ENCODE assay signal across 25 cellular contexts in genomic region chr12:45327823-45328383, GRCh38.
DNase-seq lines count a peak whose midpoint lies in the region; ATAC-seq and TF ChIP-seq lines count a peak whose summit lies in the region.
"Had no signal": no experiment of that assay in that cellular context is flagged by ENCODE, and none has a peak within 500 bp of the region (broad histone marks: within the 10 kb centered on the region; RNA-seq: fewer than 3 reads in every experiment).

No MANE protein-coding gene starts in this region.

- H3K79me1 ChIP-seq in IMR-90 (ENCODE audit: low read depth in 1 of 2, low read length in 2 of 2): peaks cover 25 to 46% of the 10 kb centered on the region in 2 experiments

- TF ChIP-seq RAD21 in IMR-90 (IDR thresholded peaks at IDR 0.05; ENCODE audit: low read length): no peak

- peak; percentile 42; the same call in 1 of the 2 replicates for ATAC-seq in IMR-90 (ENCODE audit: low read depth)
- no peak for ATAC-seq in HG02884 (IDR thresholded peaks at IDR 0.05; ENCODE audit: unreplicated experiment)
- no peak for ATAC-seq in HG03520 (IDR thresholded peaks at IDR 0.05; ENCODE audit: unreplicated experiment)
- ATAC-seq: effector memory CD8-positive, alpha-beta T cell; mucosa of descending colon; right cardiac atrium had no signal

- no peak overlapping the region for H2AK9ac ChIP-seq in IMR-90 (replicated peaks; ENCODE audit: low read depth, low read length, poor library complexity)

- H3K9me3 ChIP-seq in Caco-2 (no peaks in the 10 kb centered on the region), IMR-90 (ENCODE audit: control insufficient read depth, insufficient read depth, low read length) (no peaks in the 10 kb centered on the region)
- H3K9me3 ChIP-seq: mucosa of descending colon, neutrophil, thyroid gland had no signal

- H3K14ac ChIP-seq in IMR-90 (replicated peaks; ENCODE audit: low read depth, low read length): peak overlapping the region; percentile 80

- in situ Hi-C loops in IMR-90 (cut with MboI; ENCODE audit: low sequenced_read_pairs) (no loop called here), brain microvascular endothelial cell (cut with HindIII; ENCODE audit: low pct_ligation_motif_present, low sequenced_read_pairs) (no loop called here)

- no peak overlapping the region for H3K18ac ChIP-seq in IMR-90 (ENCODE audit: low read depth, low read length)

- BruUV-seq in Caco-2 (replicated peaks; lab: Mats Ljungman, UMichigan): no TSS peak
- no TSS peak for BruUV-seq in IMR-90 (replicated peaks; lab: Mats Ljungman, UMichigan)

- H3K36me3 ChIP-seq in Caco-2 (ENCODE audit: control insufficient read depth, insufficient read depth, low read length) (0 out of 2 replicates have a peak, but pooled peaks cover 4% of the 10 kb centered on the region), IMR-90 (ENCODE audit: control insufficient read depth, insufficient read depth, low read length) (0 out of 2 replicates have a peak, but pooled peaks cover 2% of the 10 kb centered on the region), brain microvascular endothelial cell (replicated peaks) (peaks cover 2% of the 10 kb centered on the region)
- H3K36me3 ChIP-seq: cardiac muscle cell, neutrophil, thyroid gland had no signal

- no peak overlapping the region for H3K4me2 ChIP-seq in IMR-90 (ENCODE audit: low read depth, low read length)
- H3K4me2 ChIP-seq: hepatocyte had no signal

- H3K4me3 ChIP-seq in Caco-2 (ENCODE audit: low read depth, low read length) (no peak overlapping the region), IMR-90 (ENCODE audit: insufficient read depth, low read depth, low read length) (no peak overlapping the region), brain microvascular endothelial cell (ENCODE audit: low read depth, low read length) (no peak overlapping the region), lower leg skin (ENCODE audit: low read depth, poor library complexity, severe bottlenecking) (no peak overlapping the region)
- H3K4me3 ChIP-seq: cardiac muscle cell, hepatocyte, mucosa of descending colon, thyroid gland had no signal

- H3K4ac ChIP-seq in IMR-90 (ENCODE audit: low read depth, low read length): no peak overlapping the region

- no peak overlapping the region for H2BK15ac ChIP-seq in IMR-90 (ENCODE audit: low read depth, low read length)

- no peak overlapping the region for H3K4me3 Mint-ChIP-seq in Caco-2 (ENCODE audit: unreplicated experiment)
- no peak overlapping the region for H3K4me3 Mint-ChIP-seq in activated CD4-positive, alpha-beta memory T cell treated with anti-CD3 and anti-CD28 coated beads for 36 hours
- H3K4me3 Mint-ChIP-seq: effector memory CD8-positive, alpha-beta T cell had no signal

- no peak overlapping the region for H3K23ac ChIP-seq in IMR-90 (ENCODE audit: low read depth, low read length)

- no peak overlapping the region for H3K9ac ChIP-seq in IMR-90 (ENCODE audit: low read depth, low read length)

- H2BK20ac ChIP-seq in IMR-90 (ENCODE audit: low read depth, low read length): 0 out of 2 replicates have a peak overlapping the region, but pooled peaks have one; percentile 26

- intact Hi-C loops in Caco-2 (cut with micrococcal nuclease; ENCODE audit: unreplicated experiment): no loop called here
- intact Hi-C loops in IMR-90 (cut with micrococcal nuclease): no loop called here
- intact Hi-C loops in lower leg skin (cut with DNase I; ENCODE audit: low total_unique reads): no loop called here
- intact Hi-C loops in activated CD4-positive, alpha-beta memory T cell treated with anti-CD3 and anti-CD28 coated beads for 36 hours (cut with micrococcal nuclease): no loop called here

- TF ChIP-seq CTCF in Caco-2 (IDR thresholded peaks at IDR 0.05; ENCODE audit: insufficient read depth in 1 of 2, low read depth in 1 of 2, low read length in 1 of 2, severe bottlenecking in 1 of 2, unreplicated experiment in 1 of 2) (no peak), IMR-90 (conservative IDR thresholded peaks at IDR 0.05; ENCODE audit: low read depth, low read length) (no peak), brain microvascular endothelial cell (IDR thresholded peaks at IDR 0.05; ENCODE audit: low read depth, low read length, missing control alignments) (no peak), lower leg skin (IDR thresholded peaks at IDR 0.05) (no peak)

- peak overlapping the region; percentile 9 for H3K27ac Mint-ChIP-seq in Caco-2 (ENCODE audit: unreplicated experiment)
- H3K27ac Mint-ChIP-seq in activated CD4-positive, alpha-beta memory T cell treated with anti-CD3 and anti-CD28 coated beads for 36 hours: no peak overlapping the region
- H3K27ac Mint-ChIP-seq: CD4-positive, alpha-beta memory T cell had no signal

- dilution Hi-C loops in IMR-90 (cut with HindIII; ENCODE audit: low sequenced_read_pairs, unreplicated experiment): no loop called here

- peaks cover 12% of the 10 kb centered on the region for H3K4me1 Mint-ChIP-seq in Caco-2 (ENCODE audit: low read depth, unreplicated experiment)
- peaks cover 7% of the 10 kb centered on the region for H3K4me1 Mint-ChIP-seq in activated CD4-positive, alpha-beta memory T cell treated with anti-CD3 and anti-CD28 coated beads for 36 hours (ENCODE audit: low read depth)

- H2BK5ac ChIP-seq in IMR-90 (ENCODE audit: low read depth, low read length, poor library complexity, severe bottlenecking): peak overlapping the region; percentile 24

- POLR2A ChIA-PET in Caco-2 (lab: Charles Lee): no interaction called here
- POLR2A ChIA-PET in IMR-90 (lab: Charles Lee; ENCODE audit: unreplicated experiment): no interaction called here
- POLR2A ChIA-PET in activated CD4-positive, alpha-beta memory T cell treated with anti-CD3 and anti-CD28 coated beads for 36 hours (lab: Charles Lee): no interaction called here

- no peaks in the 10 kb centered on the region for H3K27me3 Mint-ChIP-seq in Caco-2 (ENCODE audit: insufficient read depth, unreplicated experiment)
- no peaks in the 10 kb centered on the region for H3K27me3 Mint-ChIP-seq in activated CD4-positive, alpha-beta memory T cell treated with anti-CD3 and anti-CD28 coated beads for 36 hours
- H3K27me3 Mint-ChIP-seq: CD4-positive, alpha-beta memory T cell; effector memory CD8-positive, alpha-beta T cell had no signal

- H3K36me3 Mint-ChIP-seq in Caco-2 (ENCODE audit: insufficient read depth, unreplicated experiment): peaks cover 22% of the 10 kb centered on the region
- peaks cover 9% of the 10 kb centered on the region for H3K36me3 Mint-ChIP-seq in activated CD4-positive, alpha-beta memory T cell treated with anti-CD3 and anti-CD28 coated beads for 36 hours

- peak overlapping the region in 1 of 2 experiments; percentile 22; a peak in 2 of 4 replicates for H4K8ac ChIP-seq in IMR-90 (ENCODE audit: low read depth in 2 of 2, low read length in 2 of 2)

- H3K9me1 ChIP-seq in IMR-90 (ENCODE audit: insufficient read depth, low read length): 0 out of 2 replicates have a peak, but pooled peaks cover 7% of the 10 kb centered on the region

- no peak overlapping the region for H4K91ac ChIP-seq in IMR-90 (ENCODE audit: insufficient read depth, low read depth, low read length)

- H2BK120ac ChIP-seq in IMR-90 (ENCODE audit: low read depth, low read length): no peak overlapping the region

- H2AK5ac ChIP-seq in IMR-90 (ENCODE audit: low read depth, low read length): no peak overlapping the region

- H3K4me1 ChIP-seq in Caco-2 (no peaks in the 10 kb centered on the region; the same call in 1 of the 2 replicates), IMR-90 (ENCODE audit: control insufficient read depth, insufficient read depth, low read length) (peaks cover 3% of the 10 kb centered on the region; the same call in 1 of the 2 replicates)
- H3K4me1 ChIP-seq: thyroid gland had no signal

- CTCF ChIA-PET in Caco-2 (lab: Charles Lee): no interaction called here
- CTCF ChIA-PET in IMR-90 (lab: Yijun Ruan, JAX): interaction anchor here (0.7 to 0.8 kb wide), 2 partner anchors 9 to 151 kb away, joined by 3 read pairs; no protein-coding TSS in a partner anchor
- CTCF ChIA-PET in activated CD4-positive, alpha-beta memory T cell treated with anti-CD3 and anti-CD28 coated beads for 36 hours (lab: Charles Lee): interaction anchor here (0.8 to 1.0 kb wide), 2 partner anchors 60 to 216 kb away, joined by 3 to 4 read pairs; no protein-coding TSS in a partner anchor

- no peaks in the 10 kb centered on the region for H3K9me3 Mint-ChIP-seq in Caco-2 (ENCODE audit: unreplicated experiment)
- no peaks in the 10 kb centered on the region for H3K9me3 Mint-ChIP-seq in activated CD4-positive, alpha-beta memory T cell treated with anti-CD3 and anti-CD28 coated beads for 36 hours
- H3K9me3 Mint-ChIP-seq: CD4-positive, alpha-beta memory T cell; effector memory CD8-positive, alpha-beta T cell had no signal

- H4K5ac ChIP-seq in IMR-90 (ENCODE audit: low read depth, low read length): no peak overlapping the region

- TF ChIP-seq POLR2A in IMR-90 (IDR thresholded peaks at IDR 0.05; ENCODE audit: low read depth, low read length) (no peak), lower leg skin (IDR thresholded peaks at IDR 0.05) (no peak)

- no peak overlapping the region for H3K56ac ChIP-seq in IMR-90 (ENCODE audit: extremely low read depth, insufficient read depth, low read length)

- no CpG with 5 or more reads among the region's 2 CpGs for WGBS in IMR-90 (ENCODE audit: extremely low coverage in 2 of 2, insufficient read length in 1 of 2), 2 experiments
- 83 to 93% methylated on average over 2 of the region's 2 CpGs for WGBS in lower leg skin, 2 donors

- no peak overlapping the region for H2AFZ ChIP-seq in IMR-90 (replicated peaks; ENCODE audit: low read length, poor library complexity)
- H2AFZ ChIP-seq: hepatocyte had no signal

- H4K20me1 ChIP-seq in IMR-90 (ENCODE audit: insufficient read depth, low read length): no peaks in the 10 kb centered on the region; the same call in 1 of the 2 replicates

- H3K27ac ChIP-seq in IMR-90 (ENCODE audit: insufficient read depth, low read length): no peak overlapping the region
- peak overlapping the region; percentile 24 for H3K27ac ChIP-seq in brain microvascular endothelial cell
- H3K27ac ChIP-seq: cardiac muscle cell, hepatocyte, neutrophil, thyroid gland had no signal

- no peak for DNase-seq in Caco-2
- DNase-seq in IMR-90: peak; percentile 27
- DNase-seq in brain microvascular endothelial cell: peak; percentile 31
- peak; percentile 8 for DNase-seq in left kidney (ENCODE audit: low read depth, low spot score)
- no peak for DNase-seq in lower leg skin (ENCODE audit: low spot score in 2 of 2)
- no peak for DNase-seq in activated CD4-positive, alpha-beta memory T cell treated with anti-CD3 and anti-CD28 coated beads for 36 hours
- DNase-seq: activated CD4-positive, CD25-positive, alpha-beta regulatory T cell treated with anti-CD3 and anti-CD28 coated beads, Interleukin-2, amount 50 U/mL, for 72 hours; CD4-positive, alpha-beta memory T cell; DMS79; effector memory CD8-positive, alpha-beta T cell; Karpas-422; left cardiac atrium; mucosa of descending colon; NCI-H1105 treated with DMSO at 0.1 percent for 48 hours; NCI-H2171; NCI-H82; right cardiac atrium; stimulated activated naive CD4-positive, alpha-beta T cell; T-helper 9 cell; thyroid gland had no signal

- no peaks in the 10 kb centered on the region for H3K27me3 ChIP-seq in Caco-2 (replicated peaks; ENCODE audit: control insufficient read depth, insufficient read depth, low read length)
- no peaks in the 10 kb centered on the region for H3K27me3 ChIP-seq in IMR-90 (ENCODE audit: control insufficient read depth, insufficient read depth, low read length)
- no peaks in the 10 kb centered on the region for H3K27me3 ChIP-seq in brain microvascular endothelial cell (replicated peaks)
- H3K27me3 ChIP-seq: cardiac muscle cell, hepatocyte, neutrophil, thyroid gland had no signal

Comparison
In these comparisons a context has a peak if more than half of its experiments do, and no peak if none do; other contexts are left out.
1. DNase-seq: peak in IMR-90 (single experiment), brain microvascular endothelial cell (single experiment) and left kidney (single experiment); none in Caco-2 (0 of 2), lower leg skin (0 of 2) and activated CD4-positive, alpha-beta memory T cell treated with anti-CD3 and anti-CD28 coated beads for 36 hours (single experiment).